ENCODE assay signal across 1 cellular context in genomic region chr2:43052204-43052943, GRCh38.
TF ChIP-seq lines count a peak whose summit lies in the region.

No MANE protein-coding gene starts in this region.

TF ChIP-seq in HepG2, 621 proteins besides CTCF, POLR2A, EP300 and RAD21 (continued from another document and continues in another):
- TF ChIP-seq, protein P1, sequence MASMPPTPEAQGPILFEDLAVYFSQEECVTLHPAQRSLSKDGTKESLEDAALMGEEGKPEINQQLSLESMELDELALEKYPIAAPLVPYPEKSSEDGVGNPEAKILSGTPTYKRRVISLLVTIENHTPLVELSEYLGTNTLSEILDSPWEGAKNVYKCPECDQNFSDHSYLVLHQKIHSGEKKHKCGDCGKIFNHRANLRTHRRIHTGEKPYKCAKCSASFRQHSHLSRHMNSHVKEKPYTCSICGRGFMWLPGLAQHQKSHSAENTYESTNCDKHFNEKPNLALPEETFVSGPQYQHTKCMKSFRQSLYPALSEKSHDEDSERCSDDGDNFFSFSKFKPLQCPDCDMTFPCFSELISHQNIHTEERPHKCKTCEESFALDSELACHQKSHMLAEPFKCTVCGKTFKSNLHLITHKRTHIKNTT (CRISPR knock-in tag; IDR thresholded peaks at IDR 0.05), result no peak
- TF ChIP-seq MXD1 (CRISPR knock-in tag; IDR thresholded peaks at IDR 0.05) (no peak), TCF7L2 (IDR thresholded peaks at IDR 0.05; ENCODE audit: low read depth, low read length) (no peak), ZNF660 (CRISPR knock-in tag; IDR thresholded peaks at IDR 0.05; ENCODE audit: borderline replicate concordance, low read depth) (no peak), REPIN1 (CRISPR knock-in tag; IDR thresholded peaks at IDR 0.05; ENCODE audit: borderline replicate concordance, low read depth) (0 out of 2 replicates have a peak, but pooled peaks have one; percentile 22), THAP11 (CRISPR knock-in tag; IDR thresholded peaks at IDR 0.05) (no peak), ZNF709 (CRISPR knock-in tag; IDR thresholded peaks at IDR 0.05) (no peak), ZNF124 (CRISPR knock-in tag; IDR thresholded peaks at IDR 0.05) (no peak), RAD51 (IDR thresholded peaks at IDR 0.05; ENCODE audit: borderline replicate concordance) (peak; percentile 51), MED8 (CRISPR knock-in tag; IDR thresholded peaks at IDR 0.05; ENCODE audit: insufficient replicate concordance) (no peak), ATF7-NPFF (CRISPR knock-in tag; IDR thresholded peaks at IDR 0.05; ENCODE audit: low read depth) (no peak), ZNF776 (CRISPR knock-in tag; IDR thresholded peaks at IDR 0.05) (no peak), ZNF337 (CRISPR knock-in tag; IDR thresholded peaks at IDR 0.05; ENCODE audit: borderline replicate concordance, low read depth) (no peak), ELF1 (CRISPR knock-in tag; IDR thresholded peaks at IDR 0.05) (no peak), ZSCAN25 (CRISPR knock-in tag; IDR thresholded peaks at IDR 0.05) (0 out of 2 replicates have a peak, but pooled peaks have one; percentile 44), TCF7 (IDR thresholded peaks at IDR 0.05; ENCODE audit: low read depth) (no peak), ELF3 (CRISPR knock-in tag; IDR thresholded peaks at IDR 0.05) (no peak), FOSL1 (CRISPR knock-in tag; IDR thresholded peaks at IDR 0.05; ENCODE audit: borderline replicate concordance) (no peak), AGO2 (optimal IDR thresholded peaks at IDR 0.05; ENCODE audit: low read depth, low read length) (no peak), ATF1 (CRISPR knock-in tag; IDR thresholded peaks at IDR 0.05) (0 out of 2 replicates have a peak, but pooled peaks have one; percentile 26), KMT2A (CRISPR knock-in tag; IDR thresholded peaks at IDR 0.05) (no peak), SP4 (CRISPR knock-in tag; IDR thresholded peaks at IDR 0.05) (no peak), ATAD3A (CRISPR knock-in tag; IDR thresholded peaks at IDR 0.05) (no peak), PATZ1 (CRISPR knock-in tag; IDR thresholded peaks at IDR 0.05) (no peak), SMAD1 (CRISPR knock-in tag; IDR thresholded peaks at IDR 0.05; ENCODE audit: borderline replicate concordance, low read depth) (no peak), ZNF577 (CRISPR knock-in tag; IDR thresholded peaks at IDR 0.05; ENCODE audit: borderline replicate concordance, low read depth) (no peak), KLF13 (CRISPR knock-in tag; IDR thresholded peaks at IDR 0.05) (no peak), ZFYVE20 (CRISPR knock-in tag; IDR thresholded peaks at IDR 0.05; ENCODE audit: borderline replicate concordance, low read depth) (no peak), PTBP1 (IDR thresholded peaks at IDR 0.05; ENCODE audit: low read depth, low read length, poor library complexity, severe bottlenecking) (no peak), NFYB (CRISPR knock-in tag; IDR thresholded peaks at IDR 0.05) (peak; percentile 65), ZNF572 (CRISPR knock-in tag; IDR thresholded peaks at IDR 0.05) (no peak), KDM5A (IDR thresholded peaks at IDR 0.05; ENCODE audit: borderline replicate concordance, low read length) (no peak), ZNF33B (CRISPR knock-in tag; IDR thresholded peaks at IDR 0.05) (peak; percentile 83), TEAD3 (CRISPR knock-in tag; optimal IDR thresholded peaks at IDR 0.05; ENCODE audit: borderline replicate concordance) (no peak), ZNF354B (CRISPR knock-in tag; IDR thresholded peaks at IDR 0.05) (no peak), NFE2L2 (IDR thresholded peaks at IDR 0.05; ENCODE audit: low read length) (no peak), ARID2 (CRISPR knock-in tag; IDR thresholded peaks at IDR 0.05; ENCODE audit: borderline replicate concordance) (no peak), MTERF4 (CRISPR knock-in tag; IDR thresholded peaks at IDR 0.05) (no peak), NR2F6 (IDR thresholded peaks at IDR 0.05) (no peak), NR2F6 (CRISPR knock-in tag; IDR thresholded peaks at IDR 0.05) (no peak), ZNF501 (CRISPR knock-in tag; IDR thresholded peaks at IDR 0.05) (no peak), ZFP36L2 (CRISPR knock-in tag; IDR thresholded peaks at IDR 0.05) (no peak), NPAS2 (CRISPR knock-in tag; IDR thresholded peaks at IDR 0.05; ENCODE audit: borderline replicate concordance) (no peak), TBX2 (CRISPR knock-in tag; IDR thresholded peaks at IDR 0.05; ENCODE audit: borderline replicate concordance) (no peak), ZNF331 (CRISPR knock-in tag; IDR thresholded peaks at IDR 0.05) (peak; percentile 100), HOMEZ (CRISPR knock-in tag; IDR thresholded peaks at IDR 0.05; ENCODE audit: low read depth) (peak; percentile 23; the same call in 1 of the 2 replicates), ZNF292 (CRISPR knock-in tag; IDR thresholded peaks at IDR 0.05; ENCODE audit: borderline replicate concordance, low read depth) (peak; percentile 14; the same call in 1 of the 2 replicates), LCORL (IDR thresholded peaks at IDR 0.05) (no peak), LCORL (CRISPR knock-in tag; IDR thresholded peaks at IDR 0.05) (peak; percentile 51; the same call in 1 of the 2 replicates)
- TF ChIP-seq, protein P2, sequence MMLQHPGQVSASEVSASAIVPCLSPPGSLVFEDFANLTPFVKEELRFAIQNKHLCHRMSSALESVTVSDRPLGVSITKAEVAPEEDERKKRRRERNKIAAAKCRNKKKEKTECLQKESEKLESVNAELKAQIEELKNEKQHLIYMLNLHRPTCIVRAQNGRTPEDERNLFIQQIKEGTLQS (CRISPR knock-in tag; IDR thresholded peaks at IDR 0.05), result 0 out of 2 replicates have a peak, but pooled peaks have one; percentile 14
- TF ChIP-seq, protein P3, sequence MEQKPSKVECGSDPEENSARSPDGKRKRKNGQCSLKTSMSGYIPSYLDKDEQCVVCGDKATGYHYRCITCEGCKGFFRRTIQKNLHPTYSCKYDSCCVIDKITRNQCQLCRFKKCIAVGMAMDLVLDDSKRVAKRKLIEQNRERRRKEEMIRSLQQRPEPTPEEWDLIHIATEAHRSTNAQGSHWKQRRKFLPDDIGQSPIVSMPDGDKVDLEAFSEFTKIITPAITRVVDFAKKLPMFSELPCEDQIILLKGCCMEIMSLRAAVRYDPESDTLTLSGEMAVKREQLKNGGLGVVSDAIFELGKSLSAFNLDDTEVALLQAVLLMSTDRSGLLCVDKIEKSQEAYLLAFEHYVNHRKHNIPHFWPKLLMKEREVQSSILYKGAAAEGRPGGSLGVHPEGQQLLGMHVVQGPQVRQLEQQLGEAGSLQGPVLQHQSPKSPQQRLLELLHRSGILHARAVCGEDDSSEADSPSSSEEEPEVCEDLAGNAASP (CRISPR knock-in tag; IDR thresholded peaks at IDR 0.05; ENCODE audit: borderline replicate concordance), result no peak
- TF ChIP-seq, protein P4, sequence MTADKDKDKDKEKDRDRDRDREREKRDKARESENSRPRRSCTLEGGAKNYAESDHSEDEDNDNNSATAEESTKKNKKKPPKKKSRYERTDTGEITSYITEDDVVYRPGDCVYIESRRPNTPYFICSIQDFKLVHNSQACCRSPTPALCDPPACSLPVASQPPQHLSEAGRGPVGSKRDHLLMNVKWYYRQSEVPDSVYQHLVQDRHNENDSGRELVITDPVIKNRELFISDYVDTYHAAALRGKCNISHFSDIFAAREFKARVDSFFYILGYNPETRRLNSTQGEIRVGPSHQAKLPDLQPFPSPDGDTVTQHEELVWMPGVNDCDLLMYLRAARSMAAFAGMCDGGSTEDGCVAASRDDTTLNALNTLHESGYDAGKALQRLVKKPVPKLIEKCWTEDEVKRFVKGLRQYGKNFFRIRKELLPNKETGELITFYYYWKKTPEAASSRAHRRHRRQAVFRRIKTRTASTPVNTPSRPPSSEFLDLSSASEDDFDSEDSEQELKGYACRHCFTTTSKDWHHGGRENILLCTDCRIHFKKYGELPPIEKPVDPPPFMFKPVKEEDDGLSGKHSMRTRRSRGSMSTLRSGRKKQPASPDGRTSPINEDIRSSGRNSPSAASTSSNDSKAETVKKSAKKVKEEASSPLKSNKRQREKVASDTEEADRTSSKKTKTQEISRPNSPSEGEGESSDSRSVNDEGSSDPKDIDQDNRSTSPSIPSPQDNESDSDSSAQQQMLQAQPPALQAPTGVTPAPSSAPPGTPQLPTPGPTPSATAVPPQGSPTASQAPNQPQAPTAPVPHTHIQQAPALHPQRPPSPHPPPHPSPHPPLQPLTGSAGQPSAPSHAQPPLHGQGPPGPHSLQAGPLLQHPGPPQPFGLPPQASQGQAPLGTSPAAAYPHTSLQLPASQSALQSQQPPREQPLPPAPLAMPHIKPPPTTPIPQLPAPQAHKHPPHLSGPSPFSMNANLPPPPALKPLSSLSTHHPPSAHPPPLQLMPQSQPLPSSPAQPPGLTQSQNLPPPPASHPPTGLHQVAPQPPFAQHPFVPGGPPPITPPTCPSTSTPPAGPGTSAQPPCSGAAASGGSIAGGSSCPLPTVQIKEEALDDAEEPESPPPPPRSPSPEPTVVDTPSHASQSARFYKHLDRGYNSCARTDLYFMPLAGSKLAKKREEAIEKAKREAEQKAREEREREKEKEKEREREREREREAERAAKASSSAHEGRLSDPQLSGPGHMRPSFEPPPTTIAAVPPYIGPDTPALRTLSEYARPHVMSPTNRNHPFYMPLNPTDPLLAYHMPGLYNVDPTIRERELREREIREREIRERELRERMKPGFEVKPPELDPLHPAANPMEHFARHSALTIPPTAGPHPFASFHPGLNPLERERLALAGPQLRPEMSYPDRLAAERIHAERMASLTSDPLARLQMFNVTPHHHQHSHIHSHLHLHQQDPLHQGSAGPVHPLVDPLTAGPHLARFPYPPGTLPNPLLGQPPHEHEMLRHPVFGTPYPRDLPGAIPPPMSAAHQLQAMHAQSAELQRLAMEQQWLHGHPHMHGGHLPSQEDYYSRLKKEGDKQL (CRISPR knock-in tag; IDR thresholded peaks at IDR 0.05; ENCODE audit: low read depth), result no peak
- TF ChIP-seq, protein P5, sequence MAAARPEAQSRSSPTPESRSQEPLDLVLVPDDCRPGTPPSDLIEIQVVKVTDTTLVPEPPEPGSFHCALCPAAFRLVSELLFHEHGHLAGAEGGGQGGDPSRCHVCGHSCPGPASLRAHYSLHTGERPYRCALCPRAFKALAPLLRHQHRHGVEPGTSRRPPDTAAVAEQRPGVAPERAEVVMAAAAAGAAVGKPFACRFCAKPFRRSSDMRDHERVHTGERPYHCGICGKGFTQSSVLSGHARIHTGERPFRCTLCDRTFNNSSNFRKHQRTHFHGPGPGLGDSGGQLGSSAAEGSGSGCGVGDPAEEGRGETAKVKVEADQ (CRISPR knock-in tag; IDR thresholded peaks at IDR 0.05; ENCODE audit: borderline replicate concordance), result 0 out of 2 replicates have a peak, but pooled peaks have one; percentile 25
- TF ChIP-seq, protein P6, sequence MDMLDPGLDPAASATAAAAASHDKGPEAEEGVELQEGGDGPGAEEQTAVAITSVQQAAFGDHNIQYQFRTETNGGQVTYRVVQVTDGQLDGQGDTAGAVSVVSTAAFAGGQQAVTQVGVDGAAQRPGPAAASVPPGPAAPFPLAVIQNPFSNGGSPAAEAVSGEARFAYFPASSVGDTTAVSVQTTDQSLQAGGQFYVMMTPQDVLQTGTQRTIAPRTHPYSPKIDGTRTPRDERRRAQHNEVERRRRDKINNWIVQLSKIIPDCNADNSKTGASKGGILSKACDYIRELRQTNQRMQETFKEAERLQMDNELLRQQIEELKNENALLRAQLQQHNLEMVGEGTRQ (IDR thresholded peaks at IDR 0.05; ENCODE audit: low read depth, low read length), result peak; percentile 3; the same call in 1 of the 2 replicates
- TF ChIP-seq, protein P6 (CRISPR knock-in tag; IDR thresholded peaks at IDR 0.05; ENCODE audit: borderline replicate concordance), result peak; percentile 58; the same call in 1 of the 2 replicates
